Comparison of ENCODE assay signal across 9 cellular contexts in genomic region chr6:137589067-137589848, GRCh38.
DNase-seq lines count a peak whose midpoint lies in the region; ATAC-seq, FAIRE-seq and TF ChIP-seq lines count a peak whose summit lies in the region.
"Had no signal": no experiment of that assay in that cellular context is flagged by ENCODE, and none has a peak within 500 bp of the region (broad histone marks: within the 10 kb centered on the region; RNA-seq: fewer than 3 reads in every experiment).

No MANE protein-coding gene starts in this region.

- H3K9me3 Mint-ChIP-seq in natural killer cell, result peaks cover 5 to 7% of the 10 kb centered on the region in 2 donors

- no peak overlapping the region for H3K4me3 ChIP-seq in choroid plexus epithelial cell (ENCODE audit: low read depth, low read length)
- H3K4me3 ChIP-seq: heart left ventricle had no signal

- TF ChIP-seq CTCF in choroid plexus epithelial cell (conservative IDR thresholded peaks at IDR 0.05; ENCODE audit: low read depth, low read length) (peak; percentile 64), natural killer cell (IDR thresholded peaks at IDR 0.05) (peak; percentile 76)

- H3K4me1 Mint-ChIP-seq in natural killer cell, result peaks cover 18 to 22% of the 10 kb centered on the region in 2 donors

- H3K27ac Mint-ChIP-seq in natural killer cell, result peak overlapping the region; percentile 50 to 53

- no peak for TF ChIP-seq POLR2A in GM12892 (IDR thresholded peaks at IDR 0.05; ENCODE audit: low read depth, low read length)
- TF ChIP-seq POLR2A in H54 (IDR thresholded peaks at IDR 0.05; ENCODE audit: low read depth, low read length), result no peak

- FAIRE-seq in GM12892 (lab: Jason Lieb, UNC) (peak; percentile 87), H54 (lab: Jason Lieb, UNC) (peak; percentile 74), TTC549 (lab: Jason Lieb, UNC) (peak; percentile 41)

- DNase-seq in GM12892 (ENCODE audit: insufficient read length), result peak; percentile 24
- DNase-seq in H54 (ENCODE audit: insufficient read length, low spot score), result peak; percentile 10
- peak; percentile 54 for DNase-seq in LHCN-M2 (ENCODE audit: low read depth)
- DNase-seq in choroid plexus epithelial cell (ENCODE audit: low read depth), result peak; percentile 73
- DNase-seq in natural killer cell, result peak; percentile 30
- no peak for DNase-seq in NCI-H510A treated with DMSO at 0.1 percent for 48 hours (lab: John Stamatoyannopoulos, UW)
- DNase-seq in NCI-H446 treated with DMSO at 0.1 percent for 48 hours (lab: John Stamatoyannopoulos, UW), result no peak
- DNase-seq: heart left ventricle had no signal

- ATAC-seq in natural killer cell, result peak; percentile 98 to 99 (median 98)

- intact Hi-C loops in natural killer cell (cut with micrococcal nuclease), result loop anchor here (5.0 kb wide), 1 partner anchor 317 kb away; no protein-coding TSS in a partner anchor

- H3K36me3 Mint-ChIP-seq in natural killer cell, result peaks cover 13% of the 10 kb centered on the region

- peaks cover 38 to 51% of the 10 kb centered on the region in 2 donors for H3K27me3 Mint-ChIP-seq in natural killer cell (ENCODE audit: low read depth in 2 of 2)

- peak overlapping the region; percentile 35 for H3K4me3 Mint-ChIP-seq in natural killer cell

Comparison
In these comparisons a context has a peak if more than half of its experiments do, and no peak if none do; other contexts are left out.
1. DNase-seq: peak in GM12892 (single experiment), H54 (single experiment), LHCN-M2 (single experiment), choroid plexus epithelial cell (single experiment) and natural killer cell (single experiment); none in NCI-H510A treated with DMSO at 0.1 percent for 48 hours (single experiment) and NCI-H446 treated with DMSO at 0.1 percent for 48 hours (single experiment).